8 cellular contexts compared by ENCODE assay signal in genomic region chr22:22748297-22748743, GRCh38.
DNase-seq lines count a peak whose midpoint lies in the region; ATAC-seq and TF ChIP-seq lines count a peak whose summit lies in the region.

No MANE protein-coding gene starts in this region.

- peaks cover 4% of the 10 kb centered on the region; the same call in 1 of the 2 replicates for H3K27me3 ChIP-seq in HAP-1 (ENCODE audit: low read depth)
- H3K27me3 ChIP-seq in left lung, result peaks cover 0 to 5% of the 10 kb centered on the region in 2 donors

- no peaks in the 10 kb centered on the region for H3K4me1 ChIP-seq in HAP-1
- H3K4me1 ChIP-seq in left lung, result peaks cover 5 to 12% of the 10 kb centered on the region in 2 donors

- TF ChIP-seq CTCF in chondrocyte (IDR thresholded peaks at IDR 0.05) (peak; percentile 80), left lung (IDR thresholded peaks at IDR 0.05) (peak; percentile 81 to 82)

- ATAC-seq in left lung (peak; percentile 93), HG03378 (IDR thresholded peaks at IDR 0.05; ENCODE audit: unreplicated experiment) (no peak)
- peak; percentile 68 for ATAC-seq in stimulated activated naive CD8-positive, alpha-beta T cell treated with anti-CD3 and anti-CD28 coated beads, Interleukin-15, Interleukin-2, amounts not matched to agents 100 U/mL and 50 U/mL, for 24 hours

- H3K36me3 Mint-ChIP-seq in chondrocyte (ENCODE audit: low read depth), result no peaks in the 10 kb centered on the region

- no peaks in the 10 kb centered on the region for H3K4me1 Mint-ChIP-seq in chondrocyte (ENCODE audit: low read depth)

- no peaks in the 10 kb centered on the region for H3K9me3 Mint-ChIP-seq in chondrocyte (ENCODE audit: low read depth)

- no peaks in the 10 kb centered on the region for H3K9me3 ChIP-seq in HAP-1
- no peaks in the 10 kb centered on the region for H3K9me3 ChIP-seq in left lung

- in situ Hi-C loops in HAP-1 (cut with MboI; ENCODE audit: low sequenced_read_pairs), result loop anchor here (25.0 kb wide), 1 partner anchor 386 kb away; no protein-coding TSS in a partner anchor

- H3K36me3 ChIP-seq in HAP-1 (replicated peaks) (no peaks in the 10 kb centered on the region), left lung (no peaks in the 10 kb centered on the region)

- H3K4me3 Mint-ChIP-seq in chondrocyte (ENCODE audit: unreplicated experiment), result no peak overlapping the region

- peak; percentile 56 for DNase-seq in COLO829 (ENCODE audit: low spot score)
- peak; percentile 15 to 61 for DNase-seq in HAP-1 (ENCODE audit: low spot score in 2 of 2)
- peak; percentile 35 for DNase-seq in SKM-1 (lab: John Stamatoyannopoulos, UW; ENCODE audit: unreplicated experiment)
- no peak for DNase-seq in chondrocyte (ENCODE audit: low spot score)
- no peak for DNase-seq in left lung
- peak; percentile 40 for DNase-seq in stimulated activated naive CD8-positive, alpha-beta T cell treated with anti-CD3 and anti-CD28 coated beads, Interleukin-15, Interleukin-2, amounts not matched to agents 100 U/mL and 50 U/mL, for 24 hours
- DNase-seq in posterior vena cava (ENCODE audit: low spot score), result no peak

- H3K27me3 Mint-ChIP-seq in chondrocyte (ENCODE audit: low read depth), result peaks cover 35% of the 10 kb centered on the region

- no peak overlapping the region for H3K27ac ChIP-seq in left lung

- no peak overlapping the region for H3K27ac Mint-ChIP-seq in chondrocyte (ENCODE audit: unreplicated experiment)

- intact Hi-C loops in left lung (cut with DNase I), result no loop called here
- intact Hi-C loops in posterior vena cava (cut with DNase I), result no loop called here

- H3K4me3 ChIP-seq in HAP-1, result no peak overlapping the region
- H3K4me3 ChIP-seq in left lung, result no peak overlapping the region

Comparison
In these comparisons a context has a peak if more than half of its experiments do, and no peak if none do; other contexts are left out.
1. DNase-seq: peak in COLO829 (single experiment), HAP-1 (2 of 2), SKM-1 (single experiment) and stimulated activated naive CD8-positive, alpha-beta T cell treated with anti-CD3 and anti-CD28 coated beads, Interleukin-15, Interleukin-2, amounts not matched to agents 100 U/mL and 50 U/mL, for 24 hours (single experiment); none in chondrocyte (single experiment), left lung (0 of 2) and posterior vena cava (single experiment).